2 cellular contexts compared by ENCODE assay signal in the genomic region with DNA sequence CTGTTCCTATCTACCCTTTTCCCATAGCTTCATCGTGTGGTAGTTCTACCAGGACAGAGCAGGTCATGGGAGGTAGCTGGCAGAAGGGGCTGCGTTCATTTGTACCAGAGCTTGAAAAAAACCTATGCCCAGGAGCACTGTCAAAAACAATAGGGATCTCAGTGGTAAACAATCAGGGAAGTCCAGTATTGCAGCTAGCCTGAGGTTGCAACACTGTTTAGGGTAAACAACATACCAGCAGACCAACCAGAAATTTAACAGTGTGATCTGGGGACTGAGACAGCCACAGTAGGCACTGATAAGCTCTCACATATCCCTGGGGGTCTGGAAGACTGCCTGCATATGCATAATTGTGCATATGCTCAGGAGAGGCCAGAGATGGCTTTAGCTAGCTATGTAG.
A peak's percentile ranks its signal among the peaks of the same experiment; 100 is the strongest.
TF ChIP-seq lines count a peak whose summit lies in the region.

No MANE protein-coding gene starts in this region.

TF ChIP-seq in HepG2, 621 proteins besides CTCF, POLR2A, EP300 and RAD21 (continued from another document and continues in another):
- TF ChIP-seq ZNF678 (CRISPR knock-in tag; IDR thresholded peaks at IDR 0.05) = no peak
- TF ChIP-seq, protein P1, sequence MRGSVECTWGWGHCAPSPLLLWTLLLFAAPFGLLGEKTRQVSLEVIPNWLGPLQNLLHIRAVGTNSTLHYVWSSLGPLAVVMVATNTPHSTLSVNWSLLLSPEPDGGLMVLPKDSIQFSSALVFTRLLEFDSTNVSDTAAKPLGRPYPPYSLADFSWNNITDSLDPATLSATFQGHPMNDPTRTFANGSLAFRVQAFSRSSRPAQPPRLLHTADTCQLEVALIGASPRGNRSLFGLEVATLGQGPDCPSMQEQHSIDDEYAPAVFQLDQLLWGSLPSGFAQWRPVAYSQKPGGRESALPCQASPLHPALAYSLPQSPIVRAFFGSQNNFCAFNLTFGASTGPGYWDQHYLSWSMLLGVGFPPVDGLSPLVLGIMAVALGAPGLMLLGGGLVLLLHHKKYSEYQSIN (CRISPR knock-in tag; IDR thresholded peaks at IDR 0.05; ENCODE audit: borderline replicate concordance) = no peak
- TF ChIP-seq ZNF543 (CRISPR knock-in tag; IDR thresholded peaks at IDR 0.05) = no peak
- TF ChIP-seq FOXA1 (IDR thresholded peaks at IDR 0.05) = no peak
- peak; percentile 80 for TF ChIP-seq FOXA1 (CRISPR knock-in tag; IDR thresholded peaks at IDR 0.05)
- TF ChIP-seq, protein P2, sequence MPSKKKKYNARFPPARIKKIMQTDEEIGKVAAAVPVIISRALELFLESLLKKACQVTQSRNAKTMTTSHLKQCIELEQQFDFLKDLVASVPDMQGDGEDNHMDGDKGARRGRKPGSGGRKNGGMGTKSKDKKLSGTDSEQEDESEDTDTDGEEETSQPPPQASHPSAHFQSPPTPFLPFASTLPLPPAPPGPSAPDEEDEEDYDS (CRISPR knock-in tag; IDR thresholded peaks at IDR 0.05) = no peak
- TF ChIP-seq KLF6 (CRISPR knock-in tag; IDR thresholded peaks at IDR 0.05) = no peak
- TF ChIP-seq FOXC1 (CRISPR knock-in tag; IDR thresholded peaks at IDR 0.05; ENCODE audit: borderline replicate concordance) = no peak
- peak; percentile 42; the same call in 1 of the 2 replicates for TF ChIP-seq MED1 (CRISPR knock-in tag; IDR thresholded peaks at IDR 0.05)
- TF ChIP-seq, protein P3, sequence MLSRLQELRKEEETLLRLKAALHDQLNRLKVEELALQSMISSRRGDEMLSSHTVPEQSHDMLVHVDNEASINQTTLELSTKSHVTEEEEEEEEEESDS (CRISPR knock-in tag; IDR thresholded peaks at IDR 0.05; ENCODE audit: borderline replicate concordance) = no peak
- TF ChIP-seq ZMYM4 (CRISPR knock-in tag; IDR thresholded peaks at IDR 0.05) = 0 out of 2 replicates have a peak, but pooled peaks have one; percentile 45
- TF ChIP-seq, protein P4, sequence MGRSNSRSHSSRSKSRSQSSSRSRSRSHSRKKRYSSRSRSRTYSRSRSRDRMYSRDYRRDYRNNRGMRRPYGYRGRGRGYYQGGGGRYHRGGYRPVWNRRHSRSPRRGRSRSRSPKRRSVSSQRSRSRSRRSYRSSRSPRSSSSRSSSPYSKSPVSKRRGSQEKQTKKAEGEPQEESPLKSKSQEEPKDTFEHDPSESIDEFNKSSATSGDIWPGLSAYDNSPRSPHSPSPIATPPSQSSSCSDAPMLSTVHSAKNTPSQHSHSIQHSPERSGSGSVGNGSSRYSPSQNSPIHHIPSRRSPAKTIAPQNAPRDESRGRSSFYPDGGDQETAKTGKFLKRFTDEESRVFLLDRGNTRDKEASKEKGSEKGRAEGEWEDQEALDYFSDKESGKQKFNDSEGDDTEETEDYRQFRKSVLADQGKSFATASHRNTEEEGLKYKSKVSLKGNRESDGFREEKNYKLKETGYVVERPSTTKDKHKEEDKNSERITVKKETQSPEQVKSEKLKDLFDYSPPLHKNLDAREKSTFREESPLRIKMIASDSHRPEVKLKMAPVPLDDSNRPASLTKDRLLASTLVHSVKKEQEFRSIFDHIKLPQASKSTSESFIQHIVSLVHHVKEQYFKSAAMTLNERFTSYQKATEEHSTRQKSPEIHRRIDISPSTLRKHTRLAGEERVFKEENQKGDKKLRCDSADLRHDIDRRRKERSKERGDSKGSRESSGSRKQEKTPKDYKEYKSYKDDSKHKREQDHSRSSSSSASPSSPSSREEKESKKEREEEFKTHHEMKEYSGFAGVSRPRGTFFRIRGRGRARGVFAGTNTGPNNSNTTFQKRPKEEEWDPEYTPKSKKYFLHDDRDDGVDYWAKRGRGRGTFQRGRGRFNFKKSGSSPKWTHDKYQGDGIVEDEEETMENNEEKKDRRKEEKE (IDR thresholded peaks at IDR 0.05) = no peak
- no peak for TF ChIP-seq ZNF44 (CRISPR knock-in tag; IDR thresholded peaks at IDR 0.05)
- TF ChIP-seq, protein P5, sequence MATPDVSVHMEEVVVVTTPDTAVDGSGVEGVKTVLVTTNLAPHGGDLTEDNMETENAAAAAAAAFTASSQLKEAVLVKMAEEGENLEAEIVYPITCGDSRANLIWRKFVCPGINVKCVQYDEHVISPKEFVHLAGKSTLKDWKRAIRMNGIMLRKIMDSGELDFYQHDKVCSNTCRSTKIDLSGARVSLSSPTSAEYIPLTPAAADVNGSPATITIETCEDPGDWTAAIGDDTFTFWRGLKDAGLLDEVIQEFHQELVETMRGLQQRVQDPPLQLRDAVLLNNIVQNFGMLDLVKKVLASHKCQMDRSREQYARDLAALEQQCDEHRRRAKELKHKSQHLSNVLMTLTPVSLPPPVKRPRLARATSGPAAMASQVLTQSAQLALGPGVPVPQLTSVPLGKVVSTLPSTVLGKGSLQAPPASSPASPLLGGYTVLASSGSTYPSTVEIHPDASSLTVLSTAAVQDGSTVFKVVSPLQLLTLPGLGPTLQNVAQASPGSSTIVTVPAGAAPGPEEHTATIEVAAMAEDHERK (CRISPR knock-in tag; IDR thresholded peaks at IDR 0.05; ENCODE audit: low read depth) = no peak
- TF ChIP-seq FIP1L1 (IDR thresholded peaks at IDR 0.05; ENCODE audit: borderline replicate concordance, insufficient read depth, low read depth, low read length) = no peak
- TF ChIP-seq, protein P6, sequence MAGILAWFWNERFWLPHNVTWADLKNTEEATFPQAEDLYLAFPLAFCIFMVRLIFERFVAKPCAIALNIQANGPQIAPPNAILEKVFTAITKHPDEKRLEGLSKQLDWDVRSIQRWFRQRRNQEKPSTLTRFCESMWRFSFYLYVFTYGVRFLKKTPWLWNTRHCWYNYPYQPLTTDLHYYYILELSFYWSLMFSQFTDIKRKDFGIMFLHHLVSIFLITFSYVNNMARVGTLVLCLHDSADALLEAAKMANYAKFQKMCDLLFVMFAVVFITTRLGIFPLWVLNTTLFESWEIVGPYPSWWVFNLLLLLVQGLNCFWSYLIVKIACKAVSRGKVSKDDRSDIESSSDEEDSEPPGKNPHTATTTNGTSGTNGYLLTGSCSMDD (CRISPR knock-in tag; IDR thresholded peaks at IDR 0.05) = no peak

TF ChIP-seq in SK-N-SH treated with all-trans-retinoic acid at 6 μM for 48 hours, 23 proteins besides CTCF, POLR2A, EP300 and RAD21 (continued from another document):
- TF ChIP-seq, protein P7, sequence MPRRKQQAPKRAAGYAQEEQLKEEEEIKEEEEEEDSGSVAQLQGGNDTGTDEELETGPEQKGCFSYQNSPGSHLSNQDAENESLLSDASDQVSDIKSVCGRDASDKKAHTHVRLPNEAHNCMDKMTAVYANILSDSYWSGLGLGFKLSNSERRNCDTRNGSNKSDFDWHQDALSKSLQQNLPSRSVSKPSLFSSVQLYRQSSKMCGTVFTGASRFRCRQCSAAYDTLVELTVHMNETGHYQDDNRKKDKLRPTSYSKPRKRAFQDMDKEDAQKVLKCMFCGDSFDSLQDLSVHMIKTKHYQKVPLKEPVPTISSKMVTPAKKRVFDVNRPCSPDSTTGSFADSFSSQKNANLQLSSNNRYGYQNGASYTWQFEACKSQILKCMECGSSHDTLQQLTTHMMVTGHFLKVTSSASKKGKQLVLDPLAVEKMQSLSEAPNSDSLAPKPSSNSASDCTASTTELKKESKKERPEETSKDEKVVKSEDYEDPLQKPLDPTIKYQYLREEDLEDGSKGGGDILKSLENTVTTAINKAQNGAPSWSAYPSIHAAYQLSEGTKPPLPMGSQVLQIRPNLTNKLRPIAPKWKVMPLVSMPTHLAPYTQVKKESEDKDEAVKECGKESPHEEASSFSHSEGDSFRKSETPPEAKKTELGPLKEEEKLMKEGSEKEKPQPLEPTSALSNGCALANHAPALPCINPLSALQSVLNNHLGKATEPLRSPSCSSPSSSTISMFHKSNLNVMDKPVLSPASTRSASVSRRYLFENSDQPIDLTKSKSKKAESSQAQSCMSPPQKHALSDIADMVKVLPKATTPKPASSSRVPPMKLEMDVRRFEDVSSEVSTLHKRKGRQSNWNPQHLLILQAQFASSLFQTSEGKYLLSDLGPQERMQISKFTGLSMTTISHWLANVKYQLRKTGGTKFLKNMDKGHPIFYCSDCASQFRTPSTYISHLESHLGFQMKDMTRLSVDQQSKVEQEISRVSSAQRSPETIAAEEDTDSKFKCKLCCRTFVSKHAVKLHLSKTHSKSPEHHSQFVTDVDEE (CRISPR knock-in tag; IDR thresholded peaks at IDR 0.05) = no peak
- TF ChIP-seq, protein P8, sequence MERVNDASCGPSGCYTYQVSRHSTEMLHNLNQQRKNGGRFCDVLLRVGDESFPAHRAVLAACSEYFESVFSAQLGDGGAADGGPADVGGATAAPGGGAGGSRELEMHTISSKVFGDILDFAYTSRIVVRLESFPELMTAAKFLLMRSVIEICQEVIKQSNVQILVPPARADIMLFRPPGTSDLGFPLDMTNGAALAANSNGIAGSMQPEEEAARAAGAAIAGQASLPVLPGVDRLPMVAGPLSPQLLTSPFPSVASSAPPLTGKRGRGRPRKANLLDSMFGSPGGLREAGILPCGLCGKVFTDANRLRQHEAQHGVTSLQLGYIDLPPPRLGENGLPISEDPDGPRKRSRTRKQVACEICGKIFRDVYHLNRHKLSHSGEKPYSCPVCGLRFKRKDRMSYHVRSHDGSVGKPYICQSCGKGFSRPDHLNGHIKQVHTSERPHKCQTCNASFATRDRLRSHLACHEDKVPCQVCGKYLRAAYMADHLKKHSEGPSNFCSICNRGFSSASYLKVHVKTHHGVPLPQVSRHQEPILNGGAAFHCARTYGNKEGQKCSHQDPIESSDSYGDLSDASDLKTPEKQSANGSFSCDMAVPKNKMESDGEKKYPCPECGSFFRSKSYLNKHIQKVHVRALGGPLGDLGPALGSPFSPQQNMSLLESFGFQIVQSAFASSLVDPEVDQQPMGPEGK (CRISPR knock-in tag; IDR thresholded peaks at IDR 0.05; ENCODE audit: borderline replicate concordance) = no peak
- no peak for TF ChIP-seq ZC3H10 (CRISPR knock-in tag; IDR thresholded peaks at IDR 0.05)
- no peak for TF ChIP-seq ZNF70 (CRISPR knock-in tag; IDR thresholded peaks at IDR 0.05)
- TF ChIP-seq CSDC2 (CRISPR knock-in tag; IDR thresholded peaks at IDR 0.05) = no peak
